9 cellular contexts compared by ENCODE assay signal in genomic region chr9:38018230-38018963, GRCh38. TPM values are rescaled to one million over a fixed set of nuclear protein-coding genes. Genes with fewer than 3 reads are reported as not detected.
A peak's percentile ranks its signal among the peaks of the same experiment; 100 is the strongest.
DNase-seq lines count a peak whose midpoint lies in the region; ATAC-seq and TF ChIP-seq lines count a peak whose summit lies in the region.
"Had no signal": no experiment of that assay in that cellular context is flagged by ENCODE, and none has a peak within 500 bp of the region (broad histone marks: within the 10 kb centered on the region; RNA-seq: fewer than 3 reads in every experiment).

No MANE protein-coding gene starts in this region.

- H3K27ac Mint-ChIP-seq in glutamatergic neuron (ENCODE audit: unreplicated experiment), result peak overlapping the region; percentile 59

- DNase-seq in DMS53 (lab: John Stamatoyannopoulos, UW), result peak; percentile 59
- no peak for DNase-seq in WERI-Rb-1
- no peak for DNase-seq in glutamatergic neuron
- DNase-seq in pons (ENCODE audit: low spot score), result peak; percentile 45
- DNase-seq in NCI-H226, result no peak
- DNase-seq in activated CD4-positive, alpha-beta T cell treated with anti-CD3 and anti-CD28 coated beads, Interleukin-2, amount 50 U/mL, for 48 hours, result no peak
- DNase-seq in NCI-H2196 (lab: John Stamatoyannopoulos, UW; ENCODE audit: unreplicated experiment), result no peak
- DNase-seq: ovary had no signal

- ATAC-seq in HG03135 (IDR thresholded peaks at IDR 0.05; ENCODE audit: unreplicated experiment), result no peak

- peak overlapping the region; percentile 34 for H3K4me3 Mint-ChIP-seq in glutamatergic neuron (ENCODE audit: unreplicated experiment)

- H3K4me1 Mint-ChIP-seq in glutamatergic neuron (ENCODE audit: low read depth, unreplicated experiment), result peaks cover 61% of the 10 kb centered on the region

- peaks cover 48% of the 10 kb centered on the region for H3K36me3 ChIP-seq in WERI-Rb-1
- H3K36me3 ChIP-seq: ovary had no signal

- no peak for TF ChIP-seq CTCF in WERI-Rb-1 (IDR thresholded peaks at IDR 0.05; ENCODE audit: low read depth, low read length)
- no peak for TF ChIP-seq CTCF in glutamatergic neuron (IDR thresholded peaks at IDR 0.05; ENCODE audit: partially characterized antibody, unreplicated experiment)

- no peaks in the 10 kb centered on the region for H3K36me3 Mint-ChIP-seq in glutamatergic neuron (ENCODE audit: unreplicated experiment)

- peak overlapping the region; percentile 22 for H3K27ac ChIP-seq in WERI-Rb-1
- H3K27ac ChIP-seq: ovary had no signal

- H3K4me3 ChIP-seq in WERI-Rb-1 (ENCODE audit: low read depth, low read length), result no peak overlapping the region
- H3K4me3 ChIP-seq: ovary had no signal

- no peaks in the 10 kb centered on the region for H3K9me3 ChIP-seq in WERI-Rb-1 (ENCODE audit: severe bottlenecking)
- H3K9me3 ChIP-seq: ovary had no signal

- no peaks in the 10 kb centered on the region for H3K27me3 ChIP-seq in WERI-Rb-1 (ENCODE audit: insufficient read depth, low read depth, severe bottlenecking)
- H3K27me3 ChIP-seq: ovary had no signal

- peaks cover 12% of the 10 kb centered on the region for H3K27me3 Mint-ChIP-seq in glutamatergic neuron (ENCODE audit: unreplicated experiment)

- H3K9me3 Mint-ChIP-seq in glutamatergic neuron (ENCODE audit: unreplicated experiment), result peaks cover 8% of the 10 kb centered on the region

RNA-seq across cellular contexts. Expression of gene SHB, which starts 50.6 kb away (rescaled TPM):
- 31.7 TPM for total RNA-seq in glutamatergic neuron (ENCODE audit: unreplicated experiment)

Comparison
In these comparisons a context has a peak if more than half of its experiments do, and no peak if none do; other contexts are left out.
1. DNase-seq: peak in DMS53 (single experiment) and pons (single experiment); none in WERI-Rb-1 (single experiment), glutamatergic neuron (single experiment), NCI-H226 (single experiment), activated CD4-positive, alpha-beta T cell treated with anti-CD3 and anti-CD28 coated beads, Interleukin-2, amount 50 U/mL, for 48 hours (0 of 2) and NCI-H2196 (single experiment).